Comparison of ENCODE assay signal across 22 cellular contexts in the genomic region with DNA sequence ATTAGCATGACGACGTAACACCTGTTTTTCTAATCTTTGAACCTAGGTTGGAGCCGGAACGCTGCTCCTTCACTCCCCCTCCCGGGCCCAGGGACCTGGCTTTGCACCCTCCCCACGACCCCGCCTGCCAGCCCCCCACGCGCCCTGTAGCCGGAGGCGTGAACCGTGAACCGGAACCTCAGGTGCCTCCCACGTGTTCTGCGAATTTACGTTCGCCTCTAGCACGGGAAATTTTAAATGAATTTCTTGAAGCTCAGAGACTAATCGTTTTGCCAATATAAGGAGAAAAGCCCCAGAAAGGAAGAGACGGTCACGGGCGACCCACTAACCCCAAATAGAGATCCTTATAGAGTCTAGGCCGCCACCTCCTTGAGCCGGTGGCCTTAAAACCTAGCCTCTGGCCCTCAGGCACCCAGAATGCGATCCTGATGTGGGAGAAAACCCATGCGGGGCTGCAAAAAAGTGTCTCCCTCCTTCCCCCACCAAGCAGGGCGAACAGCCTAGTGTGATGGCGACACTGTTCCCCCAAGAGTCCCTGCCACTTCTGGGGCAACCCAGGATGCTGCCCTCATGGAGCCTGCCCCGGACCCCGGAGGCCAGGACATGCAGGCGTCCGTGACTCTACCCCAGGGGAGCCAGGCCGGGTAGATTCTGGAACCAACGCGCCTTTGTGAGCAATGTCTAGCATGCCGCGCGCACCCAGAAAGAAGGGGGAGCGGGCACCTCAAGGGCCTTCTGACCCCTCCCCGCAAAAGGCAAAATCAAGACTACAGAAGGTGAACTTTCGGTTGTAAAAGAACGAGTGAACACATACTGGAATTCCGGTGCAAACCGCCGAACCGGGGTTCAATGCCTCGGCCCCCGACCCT. TPM values are rescaled to one million over a fixed set of nuclear protein-coding genes. Genes with fewer than 3 reads are reported as not detected.
DNase-seq lines count a peak whose midpoint lies in the region; ATAC-seq, FAIRE-seq and TF ChIP-seq lines count a peak whose summit lies in the region.
"Had no signal": no experiment of that assay in that cellular context is flagged by ENCODE, and none has a peak within 500 bp of the region (broad histone marks: within the 10 kb centered on the region; RNA-seq: fewer than 3 reads in every experiment).

No MANE protein-coding gene starts in this region.

- H3K9me3 ChIP-seq in HepG2 (ENCODE audit: low read length) (no peaks in the 10 kb centered on the region), right lobe of liver (no peaks in the 10 kb centered on the region), endothelial cell of umbilical vein (replicated peaks; ENCODE audit: control insufficient read depth, insufficient read depth, low read length) (no peaks in the 10 kb centered on the region), upper lobe of left lung (no peaks in the 10 kb centered on the region)
- H3K9me3 ChIP-seq in naive thymus-derived CD4-positive, alpha-beta T cell (ENCODE audit: control insufficient read depth in 2 of 3, low read length in 3 of 3): peaks cover 0 to 12% (median 0%) of the 10 kb centered on the region in 3 experiments
- H3K9me3 ChIP-seq: colonic mucosa had no signal

- H3K27ac ChIP-seq in HepG2 (ENCODE audit: extremely low read length, insufficient read depth, low read length) (no peak overlapping the region), right lobe of liver (no peak overlapping the region), endothelial cell of umbilical vein (ENCODE audit: insufficient read depth, low read depth, low read length) (no peak overlapping the region), upper lobe of left lung (no peak overlapping the region)
- no peak overlapping the region for H3K27ac ChIP-seq in naive thymus-derived CD4-positive, alpha-beta T cell (ENCODE audit: low read depth, low read length)
- H3K27ac ChIP-seq: colonic mucosa had no signal

- DNase-seq in HepG2 (ENCODE audit: low spot score): no peak
- DNase-seq in right lobe of liver: no peak
- no peak for DNase-seq in endothelial cell of umbilical vein (ENCODE audit: low read depth, low spot score)
- DNase-seq in naive thymus-derived CD4-positive, alpha-beta T cell: no peak
- DNase-seq in upper lobe of left lung: peak in 1 of 2 donors; percentile 48
- DNase-seq in foreskin fibroblast: no peak
- DNase-seq: ACHN; activated CD4-positive, alpha-beta T cell treated with anti-CD3 and anti-CD28 coated beads for 1 hour; activated naive CD4-positive, alpha-beta T cell treated with anti-CD3 and anti-CD28 coated beads for 36 hours; CD4-positive, alpha-beta T cell; colonic mucosa; IMR-90; natural killer cell; NCI-H187 treated with DMSO at 0.1 percent for 48 hours; SIG-M5; stimulated activated CD4-positive, alpha-beta T cell treated with anti-CD3 and anti-CD28 coated beads, Interleukin-1b, Interleukin-23, amount 100 ng/mL, for 48 hours; substantia nigra; T1000 had no signal

- dilution Hi-C loops in endothelial cell of umbilical vein (cut with MboI; ENCODE audit: extremely low pct_ligation_motif_present, low sequenced_read_pairs): loop anchor here (25.0 kb wide), 1 partner anchor 355 kb away; no protein-coding TSS in a partner anchor

- 29% methylated on average over 21 of the region's 48 CpGs for WGBS in HepG2 (ENCODE audit: low lambda C conversion rate)
- WGBS in right lobe of liver (ENCODE audit: insufficient coverage, low coverage, low lambda C conversion rate, missing lambda C conversion rate): 3% methylated on average over 23 of the region's 48 CpGs
- WGBS in upper lobe of left lung, 2 donors: 7 to 10% methylated on average over 17 to 48 of the region's 48 CpGs

- peaks cover 85 to 92% (median 87%) of the 10 kb centered on the region in 5 donors for H3K27me3 Mint-ChIP-seq in naive thymus-derived CD4-positive, alpha-beta T cell

- H3K79me2 ChIP-seq in HepG2 (ENCODE audit: insufficient read depth, low read length): no peaks in the 10 kb centered on the region
- no peaks in the 10 kb centered on the region for H3K79me2 ChIP-seq in endothelial cell of umbilical vein (ENCODE audit: control insufficient read depth, insufficient read depth, low read length)

- BruUV-seq in HepG2 (replicated peaks; lab: Mats Ljungman, UMichigan) (no TSS peak), endothelial cell of umbilical vein (replicated peaks; lab: Mats Ljungman, UMichigan) (no TSS peak)

- no peak for TF ChIP-seq CTCF in HepG2 (CRISPR knock-in tag; IDR thresholded peaks at IDR 0.05)
- no peak for TF ChIP-seq CTCF in right lobe of liver (IDR thresholded peaks at IDR 0.05)
- no peak for TF ChIP-seq CTCF in endothelial cell of umbilical vein (IDR thresholded peaks at IDR 0.05; ENCODE audit: extremely low read depth in 1 of 2, insufficient read depth in 1 of 2, low read depth in 1 of 2, low read length in 2 of 2)
- TF ChIP-seq CTCF in upper lobe of left lung (IDR thresholded peaks at IDR 0.05): no peak
- no peak for TF ChIP-seq CTCF in foreskin fibroblast (IDR thresholded peaks at IDR 0.05; ENCODE audit: low read depth, low read length)

- FAIRE-seq in HepG2 (lab: Jason Lieb, UNC) (no peak), endothelial cell of umbilical vein (lab: Jason Lieb, UNC) (no peak)
- FAIRE-seq: frontal cortex had no signal

- intact Hi-C loops in HepG2 (cut with micrococcal nuclease; ENCODE audit: unreplicated experiment): no loop called here
- intact Hi-C loops in right lobe of liver (cut with DNase I): no loop called here
- intact Hi-C loops in endothelial cell of umbilical vein (cut with micrococcal nuclease): loop anchor here (10.0 kb wide), 1 partner anchor 863 kb away; a partner anchor contains a TSS
- intact Hi-C loops in naive thymus-derived CD4-positive, alpha-beta T cell (cut with micrococcal nuclease): loop anchor here in 1 of 2 donors (5.0 kb wide), 2 partner anchors 930 to 1635 kb away; a partner anchor contains a TSS

- H3K36me3 Mint-ChIP-seq in naive thymus-derived CD4-positive, alpha-beta T cell: peaks cover 0 to 13% (median 8%) of the 10 kb centered on the region in 5 donors

- H3K9ac ChIP-seq in HepG2 (ENCODE audit: insufficient read depth, low read depth, low read length): no peak overlapping the region
- H3K9ac ChIP-seq in endothelial cell of umbilical vein (replicated peaks; ENCODE audit: extremely low read depth, insufficient read depth, low read length): no peak overlapping the region

- peaks cover 14% of the 10 kb centered on the region; the same call in 1 of the 2 replicates for H3K4me1 ChIP-seq in HepG2 (ENCODE audit: insufficient read depth, low read length)
- H3K4me1 ChIP-seq in right lobe of liver: peaks cover 0 to 6% (median 0%) of the 10 kb centered on the region in 4 donors
- H3K4me1 ChIP-seq in endothelial cell of umbilical vein (ENCODE audit: control insufficient read depth, extremely low read depth, insufficient read depth, low read length): peaks cover 17% of the 10 kb centered on the region
- peaks cover 6% of the 10 kb centered on the region in 2 donors for H3K4me1 ChIP-seq in naive thymus-derived CD4-positive, alpha-beta T cell (ENCODE audit: control insufficient read depth in 2 of 2, insufficient read depth in 2 of 2, low read length in 2 of 2)
- peaks cover 4 to 27% (median 9%) of the 10 kb centered on the region in 4 donors for H3K4me1 ChIP-seq in upper lobe of left lung

- TF ChIP-seq EP300 in HepG2 (IDR thresholded peaks at IDR 0.05; ENCODE audit: low read depth in 2 of 2, low read length in 2 of 2): no peak
- TF ChIP-seq EP300 in HepG2 (CRISPR knock-in tag; IDR thresholded peaks at IDR 0.05; ENCODE audit: borderline replicate concordance): no peak
- TF ChIP-seq EP300 in upper lobe of left lung (IDR thresholded peaks at IDR 0.05): no peak

- ATAC-seq in HepG2 (peak; percentile 50), right lobe of liver (no peak), upper lobe of left lung (ENCODE audit: low FRiP score in 2 of 2) (peak; percentile 7 to 26), GM19397 (IDR thresholded peaks at IDR 0.05; ENCODE audit: unreplicated experiment) (no peak), GM18870 (IDR thresholded peaks at IDR 0.05; ENCODE audit: unreplicated experiment) (no peak)
- no peak for ATAC-seq in naive thymus-derived CD4-positive, alpha-beta T cell
- ATAC-seq: natural killer cell had no signal

- H3K4me3 Mint-ChIP-seq in naive thymus-derived CD4-positive, alpha-beta T cell: peak overlapping the region in 6 of 10 donors; percentile 10 to 56 (median 41)
- H3K4me3 Mint-ChIP-seq: activated naive CD4-positive, alpha-beta T cell treated with anti-CD3 and anti-CD28 coated beads for 36 hours; natural killer cell had no signal

- POLR2A ChIA-PET in HepG2 (lab: Yijun Ruan, JAX) (no interaction called here), endothelial cell of umbilical vein (lab: Charles Lee) (no interaction called here)
- POLR2A ChIA-PET in naive thymus-derived CD4-positive, alpha-beta T cell (lab: Charles Lee): no interaction called here

- H3K9me3 Mint-ChIP-seq in naive thymus-derived CD4-positive, alpha-beta T cell: peaks cover 0 to 52% (median 28%) of the 10 kb centered on the region in 11 donors

- H3K4me3 ChIP-seq in HepG2 (replicated peaks in 1 of 3; ENCODE audit: insufficient read depth in 1 of 3, low read depth in 2 of 3, low read length in 3 of 3) (no peak overlapping the region), right lobe of liver (no peak overlapping the region), endothelial cell of umbilical vein (replicated peaks in 1 of 3; ENCODE audit: insufficient read depth in 1 of 3, low read depth in 1 of 3, low read length in 3 of 3) (no peak overlapping the region), upper lobe of left lung (no peak overlapping the region), foreskin fibroblast (ENCODE audit: low read depth in 1 of 2, low read length in 2 of 2) (no peak overlapping the region)
- H3K4me3 ChIP-seq in naive thymus-derived CD4-positive, alpha-beta T cell (ENCODE audit: low read length): no peak overlapping the region
- H3K4me3 ChIP-seq: colonic mucosa, lung had no signal

- H4K20me1 ChIP-seq in HepG2 (ENCODE audit: insufficient read depth, low read length): no peaks in the 10 kb centered on the region
- H4K20me1 ChIP-seq in endothelial cell of umbilical vein (replicated peaks; ENCODE audit: control insufficient read depth, extremely low read depth, insufficient read depth, low read length): no peaks in the 10 kb centered on the region

- H2AFZ ChIP-seq in HepG2 (ENCODE audit: low read length) (no peak overlapping the region), endothelial cell of umbilical vein (ENCODE audit: low read depth, low read length) (no peak overlapping the region)

- H3K4me2 ChIP-seq in HepG2 (ENCODE audit: low read depth, low read length) (peak overlapping the region; percentile 36; the same call in 1 of the 2 replicates), endothelial cell of umbilical vein (ENCODE audit: insufficient read depth, low read length) (no peak overlapping the region)

- H3K27ac Mint-ChIP-seq in naive thymus-derived CD4-positive, alpha-beta T cell: peak overlapping the region in 1 of 9 donors; percentile 72
- H3K27ac Mint-ChIP-seq: activated naive CD4-positive, alpha-beta T cell treated with anti-CD3 and anti-CD28 coated beads for 36 hours; CD4-positive, alpha-beta T cell; natural killer cell had no signal

- H3K36me3 ChIP-seq in HepG2 (replicated peaks in 1 of 2; ENCODE audit: control insufficient read depth in 1 of 2, insufficient read depth in 2 of 2, low read length in 2 of 2) (no peaks in the 10 kb centered on the region), right lobe of liver (no peaks in the 10 kb centered on the region), endothelial cell of umbilical vein (ENCODE audit: control insufficient read depth in 2 of 2, extremely low read depth in 1 of 2, insufficient read depth in 2 of 2, low read length in 2 of 2) (no peaks in the 10 kb centered on the region), upper lobe of left lung (no peaks in the 10 kb centered on the region)
- H3K36me3 ChIP-seq in naive thymus-derived CD4-positive, alpha-beta T cell (ENCODE audit: control insufficient read depth in 2 of 3, insufficient read depth in 3 of 3, low read length in 3 of 3): no peaks in the 10 kb centered on the region
- H3K36me3 ChIP-seq: colonic mucosa had no signal

- TF ChIP-seq RAD21 in HepG2 (CRISPR knock-in tag; IDR thresholded peaks at IDR 0.05): no peak

- TF ChIP-seq POLR2A in HepG2 (IDR thresholded peaks at IDR 0.05; ENCODE audit: insufficient read depth in 1 of 2, low read depth in 2 of 2, low read length in 2 of 2) (no peak), right lobe of liver (IDR thresholded peaks at IDR 0.05) (no peak), endothelial cell of umbilical vein (IDR thresholded peaks at IDR 0.05; ENCODE audit: low read depth, low read length) (no peak), upper lobe of left lung (IDR thresholded peaks at IDR 0.05) (no peak)

- peaks cover 6 to 41% (median 17%) of the 10 kb centered on the region in 7 donors for H3K4me1 Mint-ChIP-seq in naive thymus-derived CD4-positive, alpha-beta T cell

- H3K27me3 ChIP-seq in HepG2 (ENCODE audit: control insufficient read depth in 1 of 2, insufficient read depth in 2 of 2, low read length in 2 of 2) (peaks cover 6 to 46% of the 10 kb centered on the region in 2 experiments; a peak in 4 of 5 replicates), right lobe of liver (peaks cover 23 to 65% of the 10 kb centered on the region in 2 donors), endothelial cell of umbilical vein (ENCODE audit: control insufficient read depth in 2 of 2, insufficient read depth in 2 of 2, low read length in 2 of 2) (peaks cover 81 to 97% of the 10 kb centered on the region in 2 experiments), upper lobe of left lung (peaks cover 2 to 68% (median 45%) of the 10 kb centered on the region in 4 donors)
- peaks cover 23 to 62% of the 10 kb centered on the region in 2 donors for H3K27me3 ChIP-seq in naive thymus-derived CD4-positive, alpha-beta T cell (ENCODE audit: control insufficient read depth in 2 of 2, insufficient read depth in 2 of 2, low read length in 2 of 2)

- in situ Hi-C loops in HepG2 (cut with HindIII; ENCODE audit: extremely low pct_ligation_motif_present, low pct_unique_long_range_greater_than_20kb): no loop called here

- CTCF ChIA-PET in HepG2 (lab: Yijun Ruan, JAX; ENCODE audit: low intra/inter-chr PET ratio, low total read pairs) (no interaction called here), endothelial cell of umbilical vein (lab: Charles Lee) (interaction anchor here (1.5 to 3.8 kb wide), 3 partner anchors 11 to 350 kb away, joined by 4 to 17 read pairs (median 13); no protein-coding TSS in a partner anchor)
- CTCF ChIA-PET in naive thymus-derived CD4-positive, alpha-beta T cell (lab: Charles Lee): no interaction called here

- H3K9me1 ChIP-seq in endothelial cell of umbilical vein (replicated peaks; ENCODE audit: control insufficient read depth, extremely low read depth, insufficient read depth, low read length): no peaks in the 10 kb centered on the region

RNA-seq across cellular contexts. Expression of a gene that starts 2.7 kb away (rescaled TPM):
- not detected in 2 replicates for total RNA-seq in HepG2 (2016; rRNA removed; fragmentation: Illumina TruSeq; extraction: Trizol)
- not detected in 2 replicates for total RNA-seq in HepG2 (2016; cell fraction: cytosol; rRNA removed; fragmentation: Illumina TruSeq; extraction: Trizol; ENCODE audit: low read depth)
- total RNA-seq in HepG2 (2016; cell fraction: insoluble cytoplasmic fraction; rRNA removed; fragmentation: Illumina TruSeq; extraction: Trizol): not detected in 2 replicates
- total RNA-seq in HepG2 (2016; cell fraction: membrane; rRNA removed; fragmentation: Illumina TruSeq; extraction: Trizol): not detected in 2 replicates
- total RNA-seq in HepG2 (2016; cell fraction: nucleus; rRNA removed; fragmentation: Illumina TruSeq; extraction: Trizol): not detected in 2 replicates
- not detected in 2 replicates for polyA plus RNA-seq in HepG2 (2011; rRNA removed)
- not detected in 2 replicates for polyA plus RNA-seq in HepG2 (2011; cell fraction: cytosol; rRNA removed)
- not detected in 2 replicates for polyA plus RNA-seq in HepG2 (2011; cell fraction: nucleus; rRNA removed)
- polyA plus RNA-seq in HepG2 (2012): not detected in 2 replicates
- polyA plus RNA-seq in HepG2 (2016; cell fraction: cytosol; fragmentation: Illumina TruSeq; extraction: Trizol; ENCODE audit: low read depth): not detected in 2 replicates
- polyA plus RNA-seq in HepG2 (2016; cell fraction: insoluble cytoplasmic fraction; fragmentation: Illumina TruSeq; extraction: Trizol; ENCODE audit: low read depth): not detected in 2 replicates
- not detected in 2 replicates for polyA plus RNA-seq in HepG2 (2016; cell fraction: membrane; fragmentation: Illumina TruSeq; extraction: Trizol; ENCODE audit: low read depth)
- not detected in 2 replicates for polyA plus RNA-seq in HepG2 (2016; cell fraction: nucleus; fragmentation: Illumina TruSeq; extraction: Trizol; ENCODE audit: insufficient read depth, low read depth)
- polyA minus RNA-seq in HepG2 (2011; rRNA and poly(A)+ RNA removed; ENCODE audit: low replicate concordance): not detected in 2 replicates
- polyA minus RNA-seq in HepG2 (2011; cell fraction: cytosol; rRNA and poly(A)+ RNA removed): not detected in 2 replicates
- polyA minus RNA-seq in HepG2 (2011; cell fraction: nucleus; rRNA and poly(A)+ RNA removed): not detected in 2 replicates
- total RNA-seq in right lobe of liver: under 1 TPM in 2 of 6 experiments, not detected in 4; 0.04 to 0.07 TPM
- total RNA-seq in endothelial cell of umbilical vein: 0.29 and 0.39 TPM in 2 replicates
- 0.11 and 0.14 TPM in 2 replicates for polyA plus RNA-seq in endothelial cell of umbilical vein
- polyA plus RNA-seq in endothelial cell of umbilical vein (2011; cell fraction: cytosol; rRNA removed): 0.14 and 0.21 TPM in 2 replicates
- polyA plus RNA-seq in endothelial cell of umbilical vein (2011; cell fraction: nucleus; rRNA removed): 0.34 and 0.41 TPM in 2 replicates
- 0.37 and 0.55 TPM in 2 replicates for polyA plus RNA-seq in endothelial cell of umbilical vein (2012)
- polyA minus RNA-seq in endothelial cell of umbilical vein: 0.53 and 0.63 TPM in 2 replicates
- polyA minus RNA-seq in endothelial cell of umbilical vein (2011; cell fraction: cytosol; rRNA and poly(A)+ RNA removed): not detected
- polyA minus RNA-seq in endothelial cell of umbilical vein (2011; cell fraction: nucleus; rRNA and poly(A)+ RNA removed): 0.87 and 1.6 TPM in 2 replicates
- total RNA-seq in naive thymus-derived CD4-positive, alpha-beta T cell: not detected
- not detected for polyA plus RNA-seq in naive thymus-derived CD4-positive, alpha-beta T cell
- total RNA-seq in upper lobe of left lung: not detected
- total RNA-seq: activated naive CD4-positive, alpha-beta T cell treated with anti-CD3 and anti-CD28 coated beads for 36 hours; CD4-positive, alpha-beta T cell; frontal cortex; IMR-90; lung; natural killer cell had no signal
- polyA plus RNA-seq: IMR-90, lung had no signal

Comparison
In these comparisons a context has a peak if more than half of its experiments do, and no peak if none do; other contexts are left out.
1. ATAC-seq: peak in HepG2 (single experiment) and upper lobe of left lung (2 of 2); none in right lobe of liver (0 of 4), naive thymus-derived CD4-positive, alpha-beta T cell (single experiment), GM19397 (single experiment) and GM18870 (single experiment).